15 cellular contexts compared by ENCODE assay signal in genomic region chr1:224267922-224268321, GRCh38.
"Had no signal": no experiment of that assay in that cellular context is flagged by ENCODE, and none has a peak within 500 bp of the region (broad histone marks: within the 10 kb centered on the region; RNA-seq: fewer than 3 reads in every experiment).

No MANE protein-coding gene starts in this region.

- H3K27ac Mint-ChIP-seq: activated naive CD4-positive, alpha-beta T cell treated with anti-CD3 and anti-CD28 coated beads for 36 hours; stimulated activated naive CD8-positive, alpha-beta T cell treated with anti-CD3 and anti-CD28 coated beads, Interleukin-15, Interleukin-2, amounts not matched to agents 100 ng/mL and 50 ng/mL, for 24 hours had no signal

- H3K4me3 ChIP-seq: colonic mucosa, gastrocnemius medialis, upper lobe of left lung had no signal

- H3K27me3 ChIP-seq: colonic mucosa, gastrocnemius medialis, neutrophil, upper lobe of left lung had no signal

- DNase-seq: activated naive CD4-positive, alpha-beta T cell treated with anti-CD3 and anti-CD28 coated beads for 36 hours; activated T-cell treated with anti-CD3 and anti-CD28 coated beads for 4 hours; colonic mucosa; effector CD8-positive, alpha-beta T cell; gastrocnemius medialis; naive B cell; retina; stimulated activated CD4-positive, alpha-beta T cell treated with anti-CD3 and anti-CD28 coated beads, Interleukin-15, amount 100 ng/mL, for 24 hours; stimulated activated CD4-positive, alpha-beta T cell treated with anti-CD3 and anti-CD28 coated beads, Interleukin-4, amount 100 ng/mL, for 24 hours; upper lobe of left lung had no signal

- H3K4me3 Mint-ChIP-seq: activated naive CD4-positive, alpha-beta T cell treated with anti-CD3 and anti-CD28 coated beads for 36 hours; naive B cell; stimulated activated naive CD8-positive, alpha-beta T cell treated with anti-CD3 and anti-CD28 coated beads, Interleukin-15, Interleukin-2, amounts not matched to agents 100 ng/mL and 50 ng/mL, for 24 hours had no signal

- H3K4me1 ChIP-seq: colonic mucosa, gastrocnemius medialis had no signal

- H3K9me3 ChIP-seq: colonic mucosa, gastrocnemius medialis, neutrophil, upper lobe of left lung had no signal

- H3K27me3 Mint-ChIP-seq: activated T-helper 17 cell treated with anti-CD3 and anti-CD28 coated beads, Interleukin-2, amount 50 U/mL, for 72 hours; naive B cell; stimulated activated naive CD8-positive, alpha-beta T cell treated with anti-CD3 and anti-CD28 coated beads, Interleukin-15, Interleukin-2, amounts not matched to agents 100 ng/mL and 50 ng/mL, for 24 hours had no signal

- H3K27ac ChIP-seq: colonic mucosa, epithelial cell of prostate, gastrocnemius medialis, neutrophil, upper lobe of left lung, VCaP had no signal

- H3K9me3 Mint-ChIP-seq: activated naive CD4-positive, alpha-beta T cell treated with anti-CD3 and anti-CD28 coated beads for 36 hours; activated T-helper 17 cell treated with anti-CD3 and anti-CD28 coated beads, Interleukin-2, amount 50 U/mL, for 72 hours; naive B cell; stimulated activated naive CD8-positive, alpha-beta T cell treated with anti-CD3 and anti-CD28 coated beads, Interleukin-15, Interleukin-2, amounts not matched to agents 100 ng/mL and 50 ng/mL, for 24 hours had no signal

- ATAC-seq: gastrocnemius medialis had no signal

- H3K36me3 ChIP-seq: colonic mucosa had no signal
